In genomic region chr18:46458472-46458871, GRCh38 we compare ENCODE assay signal across 19 cellular contexts.
DNase-seq lines count a peak whose midpoint lies in the region; ATAC-seq, FAIRE-seq and TF ChIP-seq lines count a peak whose summit lies in the region.
"Had no signal": no experiment of that assay in that cellular context is flagged by ENCODE, and none has a peak within 500 bp of the region (broad histone marks: within the 10 kb centered on the region; RNA-seq: fewer than 3 reads in every experiment).

No MANE protein-coding gene starts in this region.

- H4K5ac ChIP-seq in H9 (ENCODE audit: insufficient read length, low read depth, low read length) = no peak overlapping the region
- H4K5ac ChIP-seq in H1 (ENCODE audit: insufficient read length, low read depth, low read length) = no peak overlapping the region

- H3K36me3 Mint-ChIP-seq in H9 (ENCODE audit: insufficient read depth in 1 of 3, low read depth in 3 of 3) (peaks cover 0 to 3% (median 0%) of the 10 kb centered on the region in 3 experiments; a peak in 2 of 7 replicates), nephron progenitor cell (ENCODE audit: low read depth) (peaks cover 54% of the 10 kb centered on the region)
- H3K36me3 Mint-ChIP-seq: CD14-positive monocyte had no signal

- no peak overlapping the region for H3K23ac ChIP-seq in H9 (ENCODE audit: insufficient read length, low read depth, low read length)
- no peak overlapping the region for H3K23ac ChIP-seq in H1 (ENCODE audit: insufficient read length)

- H3K79me2 ChIP-seq in H9 (ENCODE audit: insufficient read depth, low read length) = no peaks in the 10 kb centered on the region
- no peaks in the 10 kb centered on the region for H3K79me2 ChIP-seq in H1 (ENCODE audit: control insufficient read depth in 1 of 2, insufficient read depth in 2 of 2, low read length in 2 of 2)

- H3K9me3 ChIP-seq in H9 (ENCODE audit: control insufficient read depth, low read depth, low read length) (no peaks in the 10 kb centered on the region), H1 (ENCODE audit: insufficient read depth in 2 of 2, low read depth in 1 of 2, low read length in 1 of 2) (no peaks in the 10 kb centered on the region), gastroesophageal sphincter (no peaks in the 10 kb centered on the region)

- H3K27me3 ChIP-seq in H9 (ENCODE audit: insufficient read depth, low read length) (no peaks in the 10 kb centered on the region), H1 (replicated peaks in 1 of 4; ENCODE audit: control insufficient read depth in 3 of 4, extremely low read depth in 1 of 4, insufficient read depth in 3 of 4, low read length in 3 of 4) (no peaks in the 10 kb centered on the region), gastroesophageal sphincter (no peaks in the 10 kb centered on the region)

- H3K23me2 ChIP-seq in H9 (ENCODE audit: insufficient read length, low read depth, low read length, poor library complexity, severe bottlenecking) = no peaks in the 10 kb centered on the region
- H3K23me2 ChIP-seq in H1 (ENCODE audit: low read depth, low read length) = no peaks in the 10 kb centered on the region

- H2BK15ac ChIP-seq in H9 (ENCODE audit: low read depth, low read length) (no peak overlapping the region), H1 (ENCODE audit: low read length) (no peak overlapping the region)

- ATAC-seq in esophagus mucosa (no peak), gastroesophageal sphincter (no peak)
- ATAC-seq: Right ventricle myocardium inferior had no signal

- peak in 1 of 2 experiments; percentile 27; a peak in 1 of 4 replicates for TF ChIP-seq RAD21 in H1 (IDR thresholded peaks at IDR 0.05 in 1 of 2, conservative IDR thresholded peaks at IDR 0.05 in 1 of 2; ENCODE audit: low read depth in 2 of 2, low read length in 2 of 2)

- H4K20me1 ChIP-seq in H9 (ENCODE audit: control insufficient read depth, insufficient read depth, insufficient read length) = no peaks in the 10 kb centered on the region
- H4K20me1 ChIP-seq in H1 (replicated peaks in 1 of 2; ENCODE audit: control insufficient read depth in 1 of 2, insufficient read depth in 2 of 2, low read length in 2 of 2) = no peaks in the 10 kb centered on the region

- H3K4me3 Mint-ChIP-seq in H9 (peak overlapping the region in 1 of 2 experiments; percentile 2; a peak in 1 of 5 replicates), nephron progenitor cell (no peak overlapping the region)
- H3K4me3 Mint-ChIP-seq: CD14-positive monocyte had no signal

- H3K18ac ChIP-seq in H9 (ENCODE audit: insufficient read length, low read depth, low read length) = no peak overlapping the region
- H3K18ac ChIP-seq in H1 (ENCODE audit: extremely low read depth, low read length) = no peak overlapping the region

- POLR2A ChIA-PET in H1 (lab: Charles Lee; ENCODE audit: partially characterized antibody) = interaction anchor here (0.9 to 1.9 kb wide), 8 partner anchors 8 to 115 kb away, joined by 3 to 5 read pairs (median 4); no protein-coding TSS in a partner anchor

- no peak overlapping the region for H4K91ac ChIP-seq in H9 (ENCODE audit: insufficient read length, low read depth, low read length)
- no peak overlapping the region for H4K91ac ChIP-seq in H1 (replicated peaks; ENCODE audit: insufficient read length, low read length)

- H3K27ac ChIP-seq in H9 (ENCODE audit: insufficient read length, low read depth, low read length) (no peak overlapping the region), H1 (ENCODE audit: low read depth, low read length) (no peak overlapping the region), gastroesophageal sphincter (no peak overlapping the region)

- FAIRE-seq in H1 (lab: Jason Lieb, UNC) = no peak
- FAIRE-seq: G401.6, RCC 7860 had no signal

- TF ChIP-seq EP300 in H1 (IDR thresholded peaks at IDR 0.05; ENCODE audit: borderline replicate concordance in 1 of 2, low read depth in 2 of 2, low read length in 2 of 2) (no peak), gastroesophageal sphincter (IDR thresholded peaks at IDR 0.05) (no peak)

- H3T11ph ChIP-seq in H9 (ENCODE audit: low read length) = no peak overlapping the region

- H2AFZ ChIP-seq in H9 (ENCODE audit: low read length) (no peak overlapping the region), H1 (ENCODE audit: low read length) (no peak overlapping the region)

- H3K27me3 Mint-ChIP-seq in H9 (ENCODE audit: low read depth) (peaks cover 7% of the 10 kb centered on the region), nephron progenitor cell (ENCODE audit: low read depth, poor library complexity) (no peaks in the 10 kb centered on the region)

- DNase-seq in D341Med (ENCODE audit: low spot score) = peak; percentile 30
- peak; percentile 52 for DNase-seq in H9
- DNase-seq in H1 (ENCODE audit: low read depth in 1 of 2, low spot score in 2 of 2) = no peak
- DNase-seq in nephron progenitor cell = no peak
- DNase-seq in globus pallidus (ENCODE audit: low spot score) = no peak
- DNase-seq: ACHN; HCEC 1CT; MV-4-11; NCI-H1694 treated with DMSO at 0.1 percent for 48 hours; NCI-H2171; NCI-H446; NCI-H69; NK-92 treated with Interleukin-12 subunit alpha and Interleukin-12 subunit beta, amount 100 ng/mL, for 24 hours had no signal

- no peak overlapping the region for H4K8ac ChIP-seq in H9 (replicated peaks; ENCODE audit: insufficient read length, low read depth, low read length)
- no peak overlapping the region for H4K8ac ChIP-seq in H1 (ENCODE audit: extremely low read depth, insufficient read depth, low read length)

- H3K4me2 ChIP-seq in H9 (ENCODE audit: insufficient read depth, insufficient read length, low read length) (no peak overlapping the region), H1 (ENCODE audit: insufficient read depth in 1 of 2, low read depth in 2 of 2, low read length in 2 of 2) (peak overlapping the region; percentile 38 to 46; a peak in 3 of 4 replicates)

- H2AK5ac ChIP-seq in H9 (ENCODE audit: insufficient read length, low read length) = no peak overlapping the region
- no peak overlapping the region for H2AK5ac ChIP-seq in H1 (ENCODE audit: low read depth, low read length)

- H3K4ac ChIP-seq in H9 (ENCODE audit: low read depth, low read length) (no peak overlapping the region), H1 (replicated peaks; ENCODE audit: insufficient read length, low read depth, low read length) (no peak overlapping the region)

- H2BK12ac ChIP-seq in H9 (ENCODE audit: insufficient read length, low read depth, low read length) = no peak overlapping the region
- 0 out of 2 replicates have a peak overlapping the region, but pooled peaks have one; percentile 46 for H2BK12ac ChIP-seq in H1 (ENCODE audit: low read depth, low read length)

- H2BK120ac ChIP-seq in H9 (ENCODE audit: low read depth, low read length, poor library complexity, severe bottlenecking) (no peak overlapping the region), H1 (replicated peaks; ENCODE audit: low read depth, low read length) (no peak overlapping the region)

- H3K9me3 Mint-ChIP-seq in H9 (no peaks in the 10 kb centered on the region), nephron progenitor cell (no peaks in the 10 kb centered on the region)

- H3K4me1 ChIP-seq in H9 (ENCODE audit: insufficient read depth, low read length) (peaks cover 10% of the 10 kb centered on the region; the same call in 1 of the 2 replicates), H1 (replicated peaks in 1 of 4; ENCODE audit: control insufficient read depth in 3 of 4, insufficient read depth in 4 of 4, low read length in 3 of 4) (peaks cover 5 to 19% (median 13%) of the 10 kb centered on the region in 4 experiments), gastroesophageal sphincter (no peaks in the 10 kb centered on the region)

- no peak overlapping the region for H3K9ac ChIP-seq in H9 (ENCODE audit: extremely low read depth, insufficient read length, low read length)
- no peak overlapping the region for H3K9ac ChIP-seq in H1 (replicated peaks in 1 of 4; ENCODE audit: extremely low read depth in 1 of 4, low read depth in 3 of 4, low read length in 3 of 4)

- peak; percentile 44; the same call in 2 of the 3 replicates for TF ChIP-seq CTCF in H9 (conservative IDR thresholded peaks at IDR 0.05)
- peak; percentile 14 to 26 (median 25); a peak in 3 of 4 replicates for TF ChIP-seq CTCF in H1 (IDR thresholded peaks at IDR 0.05; ENCODE audit: control extremely low read depth in 1 of 3, insufficient read depth in 1 of 3, low read depth in 1 of 3, low read length in 3 of 3)
- TF ChIP-seq CTCF in nephron progenitor cell (IDR thresholded peaks at IDR 0.05) = no peak
- no peak for TF ChIP-seq CTCF in gastroesophageal sphincter (IDR thresholded peaks at IDR 0.05)

- H3K4me1 Mint-ChIP-seq in H9 (peaks cover 19 to 41% of the 10 kb centered on the region in 2 experiments), nephron progenitor cell (peaks cover 26% of the 10 kb centered on the region)
- H3K4me1 Mint-ChIP-seq: CD14-positive monocyte had no signal

- H3K14ac ChIP-seq in H9 (ENCODE audit: insufficient read depth, low read length) = no peak overlapping the region
- no peak overlapping the region for H3K14ac ChIP-seq in H1 (ENCODE audit: insufficient read length)

- no peaks in the 10 kb centered on the region for H3K36me3 ChIP-seq in H1 (ENCODE audit: control insufficient read depth in 2 of 4, insufficient read depth in 4 of 4, low read length in 3 of 4)
- peaks cover 0 to 6% of the 10 kb centered on the region in 2 donors for H3K36me3 ChIP-seq in gastroesophageal sphincter

- no peak overlapping the region for H3K4me3 ChIP-seq in H1 (ENCODE audit: extremely low read depth in 1 of 4, insufficient read depth in 2 of 4, low read depth in 3 of 4, low read length in 4 of 4)
- no peak overlapping the region for H3K4me3 ChIP-seq in gastroesophageal sphincter

- TF ChIP-seq POLR2A in H1 (IDR thresholded peaks at IDR 0.05; ENCODE audit: control extremely low read depth in 1 of 2, low read depth in 2 of 2, low read length in 2 of 2) (no peak), gastroesophageal sphincter (IDR thresholded peaks at IDR 0.05) (no peak)

- no peak overlapping the region for H2BK20ac ChIP-seq in H9 (ENCODE audit: low read depth, low read length, poor library complexity, severe bottlenecking)
- H2BK20ac ChIP-seq in H1 (ENCODE audit: low read length) = no peak overlapping the region

- no peak overlapping the region for H3K56ac ChIP-seq in H9 (ENCODE audit: insufficient read length, low read depth, low read length)
- no peak overlapping the region for H3K56ac ChIP-seq in H1 (replicated peaks; ENCODE audit: insufficient read length, low read depth, low read length)

- H3K27ac Mint-ChIP-seq in H9 (0 out of 7 replicates have a peak overlapping the region, but pooled peaks of 1 of the 3 experiments have one; percentile 5), nephron progenitor cell (peak overlapping the region; percentile 6)

- CTCF ChIA-PET in H1 (lab: Charles Lee; ENCODE audit: partially characterized antibody) = interaction anchor here (0.6 to 4.1 kb wide), 21 partner anchors 8 to 285 kb away, joined by 3 to 30 read pairs (median 4); no protein-coding TSS in a partner anchor

- no CpG with 5 or more reads among the region's 6 CpGs for WGBS in H9 (ENCODE audit: extremely low coverage, insufficient read length, low lambda C conversion rate)
- 55% methylated on average over 6 of the region's 6 CpGs; no CpG with 5 or more reads in 1 of the 2 experiments for WGBS in H1 (ENCODE audit: extremely low coverage in 1 of 2, insufficient coverage in 1 of 2, insufficient read length in 1 of 2, insufficient replicate concordance in 2 of 2, low coverage in 1 of 2, low lambda C conversion rate in 2 of 2, missing lambda C conversion rate in 1 of 2), 2 experiments
- WGBS in gastroesophageal sphincter (ENCODE audit: low coverage in 1 of 2), 2 donors = 66 to 79% methylated on average over 3 to 6 of the region's 6 CpGs

- H3K79me1 ChIP-seq in H9 (ENCODE audit: insufficient read depth, low read depth, low read length, poor library complexity, severe bottlenecking) (no peaks in the 10 kb centered on the region), H1 (ENCODE audit: low read depth, low read length) (no peaks in the 10 kb centered on the region)

- no peak overlapping the region for H2BK5ac ChIP-seq in H9 (ENCODE audit: insufficient read length, low read length)
- 0 out of 2 replicates have a peak overlapping the region, but pooled peaks have one; percentile 1 for H2BK5ac ChIP-seq in H1 (ENCODE audit: low read depth, low read length)

Comparison
In these comparisons a context has a peak if more than half of its experiments do, and no peak if none do; other contexts are left out.
1. DNase-seq: peak in D341Med (single experiment) and H9 (single experiment); none in H1 (0 of 2), nephron progenitor cell (single experiment) and globus pallidus (single experiment).
2. CTCF ChIP-seq: peak in H9 (single experiment) and H1 (3 of 3); none in nephron progenitor cell (single experiment) and gastroesophageal sphincter (0 of 4).